Comparison of ENCODE assay signal across 1 cellular context in the genomic region with DNA sequence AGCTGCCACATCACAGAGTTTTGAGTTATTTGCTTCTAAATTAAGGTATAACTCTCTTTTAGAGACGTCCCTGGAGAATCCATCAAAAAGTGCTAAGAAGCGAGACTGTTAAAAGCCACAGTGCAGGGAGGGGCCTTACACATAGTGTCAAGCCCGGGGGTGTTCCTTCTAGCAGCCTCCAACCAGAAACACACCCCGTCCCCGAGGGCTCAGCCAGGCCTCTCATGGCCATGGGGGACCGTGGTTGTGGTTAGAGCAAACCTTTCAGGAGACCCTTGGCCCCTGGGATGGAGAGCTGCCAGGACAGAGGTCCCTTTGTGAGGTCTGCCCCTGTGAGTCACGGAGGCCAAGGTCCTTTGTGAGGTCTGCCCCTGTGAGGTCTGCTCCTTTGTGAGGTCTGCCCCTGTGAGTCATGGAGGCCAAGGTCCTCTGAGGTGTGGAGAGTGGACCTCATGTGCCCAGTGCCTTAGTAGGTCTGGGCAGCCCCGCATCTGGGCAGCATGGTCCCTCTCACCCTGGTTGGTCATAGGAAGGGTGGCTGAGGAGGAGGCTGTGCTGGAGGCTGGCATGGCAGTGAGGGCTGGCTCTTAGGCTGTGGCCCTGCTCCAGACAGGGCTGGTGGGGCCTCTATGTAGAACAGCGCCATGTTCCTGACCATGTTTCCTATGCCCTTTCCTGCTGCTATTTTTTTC.
TF ChIP-seq lines count a peak whose summit lies in the region.

No MANE protein-coding gene starts in this region.

TF ChIP-seq in HepG2, 621 proteins besides CTCF, POLR2A, EP300 and RAD21 (continued from another document and continues in another):
- TF ChIP-seq, protein P1, sequence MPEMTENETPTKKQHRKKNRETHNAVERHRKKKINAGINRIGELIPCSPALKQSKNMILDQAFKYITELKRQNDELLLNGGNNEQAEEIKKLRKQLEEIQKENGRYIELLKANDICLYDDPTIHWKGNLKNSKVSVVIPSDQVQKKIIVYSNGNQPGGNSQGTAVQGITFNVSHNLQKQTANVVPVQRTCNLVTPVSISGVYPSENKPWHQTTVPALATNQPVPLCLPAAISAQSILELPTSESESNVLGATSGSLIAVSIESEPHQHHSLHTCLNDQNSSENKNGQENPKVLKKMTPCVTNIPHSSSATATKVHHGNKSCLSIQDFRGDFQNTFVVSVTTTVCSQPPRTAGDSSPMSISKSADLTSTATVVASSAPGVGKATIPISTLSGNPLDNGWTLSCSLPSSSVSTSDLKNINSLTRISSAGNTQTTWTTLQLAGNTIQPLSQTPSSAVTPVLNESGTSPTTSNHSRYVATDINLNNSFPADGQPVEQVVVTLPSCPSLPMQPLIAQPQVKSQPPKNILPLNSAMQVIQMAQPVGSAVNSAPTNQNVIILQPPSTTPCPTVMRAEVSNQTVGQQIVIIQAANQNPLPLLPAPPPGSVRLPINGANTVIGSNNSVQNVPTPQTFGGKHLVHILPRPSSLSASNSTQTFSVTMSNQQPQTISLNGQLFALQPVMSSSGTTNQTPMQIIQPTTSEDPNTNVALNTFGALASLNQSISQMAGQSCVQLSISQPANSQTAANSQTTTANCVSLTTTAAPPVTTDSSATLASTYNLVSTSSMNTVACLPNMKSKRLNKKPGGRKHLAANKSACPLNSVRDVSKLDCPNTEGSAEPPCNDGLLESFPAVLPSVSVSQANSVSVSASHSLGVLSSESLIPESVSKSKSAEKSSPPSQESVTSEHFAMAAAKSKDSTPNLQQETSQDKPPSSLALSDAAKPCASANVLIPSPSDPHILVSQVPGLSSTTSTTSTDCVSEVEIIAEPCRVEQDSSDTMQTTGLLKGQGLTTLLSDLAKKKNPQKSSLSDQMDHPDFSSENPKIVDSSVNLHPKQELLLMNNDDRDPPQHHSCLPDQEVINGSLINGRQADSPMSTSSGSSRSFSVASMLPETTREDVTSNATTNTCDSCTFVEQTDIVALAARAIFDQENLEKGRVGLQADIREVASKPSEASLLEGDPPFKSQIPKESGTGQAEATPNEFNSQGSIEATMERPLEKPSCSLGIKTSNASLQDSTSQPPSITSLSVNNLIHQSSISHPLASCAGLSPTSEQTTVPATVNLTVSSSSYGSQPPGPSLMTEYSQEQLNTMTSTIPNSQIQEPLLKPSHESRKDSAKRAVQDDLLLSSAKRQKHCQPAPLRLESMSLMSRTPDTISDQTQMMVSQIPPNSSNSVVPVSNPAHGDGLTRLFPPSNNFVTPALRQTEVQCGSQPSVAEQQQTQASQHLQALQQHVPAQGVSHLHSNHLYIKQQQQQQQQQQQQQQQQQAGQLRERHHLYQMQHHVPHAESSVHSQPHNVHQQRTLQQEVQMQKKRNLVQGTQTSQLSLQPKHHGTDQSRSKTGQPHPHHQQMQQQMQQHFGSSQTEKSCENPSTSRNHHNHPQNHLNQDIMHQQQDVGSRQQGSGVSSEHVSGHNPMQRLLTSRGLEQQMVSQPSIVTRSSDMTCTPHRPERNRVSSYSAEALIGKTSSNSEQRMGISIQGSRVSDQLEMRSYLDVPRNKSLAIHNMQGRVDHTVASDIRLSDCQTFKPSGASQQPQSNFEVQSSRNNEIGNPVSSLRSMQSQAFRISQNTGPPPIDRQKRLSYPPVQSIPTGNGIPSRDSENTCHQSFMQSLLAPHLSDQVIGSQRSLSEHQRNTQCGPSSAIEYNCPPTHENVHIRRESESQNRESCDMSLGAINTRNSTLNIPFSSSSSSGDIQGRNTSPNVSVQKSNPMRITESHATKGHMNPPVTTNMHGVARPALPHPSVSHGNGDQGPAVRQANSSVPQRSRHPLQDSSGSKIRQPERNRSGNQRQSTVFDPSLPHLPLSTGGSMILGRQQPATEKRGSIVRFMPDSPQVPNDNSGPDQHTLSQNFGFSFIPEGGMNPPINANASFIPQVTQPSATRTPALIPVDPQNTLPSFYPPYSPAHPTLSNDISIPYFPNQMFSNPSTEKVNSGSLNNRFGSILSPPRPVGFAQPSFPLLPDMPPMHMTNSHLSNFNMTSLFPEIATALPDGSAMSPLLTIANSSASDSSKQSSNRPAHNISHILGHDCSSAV (CRISPR knock-in tag; IDR thresholded peaks at IDR 0.05; ENCODE audit: borderline replicate concordance) = no peak
- TF ChIP-seq ZNF569 (CRISPR knock-in tag; IDR thresholded peaks at IDR 0.05; ENCODE audit: borderline replicate concordance) (no peak), MAZ (IDR thresholded peaks at IDR 0.05; ENCODE audit: borderline replicate concordance, low read depth, low read length) (peak; percentile 80; the same call in 1 of the 2 replicates), MAZ (CRISPR knock-in tag; IDR thresholded peaks at IDR 0.05; ENCODE audit: low read depth) (peak; percentile 91), HOXA3 (CRISPR knock-in tag; IDR thresholded peaks at IDR 0.05) (peak; percentile 92), ZNF563 (CRISPR knock-in tag; IDR thresholded peaks at IDR 0.05) (no peak; the same call in 1 of the 2 replicates), POLR2G (IDR thresholded peaks at IDR 0.05; ENCODE audit: low read depth, low read length) (peak; percentile 68), MBD4 (IDR thresholded peaks at IDR 0.05; ENCODE audit: borderline replicate concordance, low read length) (no peak), ESRRA (CRISPR knock-in tag; IDR thresholded peaks at IDR 0.05; ENCODE audit: low read depth) (peak; percentile 96), ONECUT2 (CRISPR knock-in tag; IDR thresholded peaks at IDR 0.05) (no peak), ZNF776 (CRISPR knock-in tag; IDR thresholded peaks at IDR 0.05) (no peak), RFX5 (IDR thresholded peaks at IDR 0.05; ENCODE audit: low read depth, low read length) (0 out of 2 replicates have a peak, but pooled peaks have one; percentile 48), NR2F6 (IDR thresholded peaks at IDR 0.05) (peak; percentile 98), NR2F6 (CRISPR knock-in tag; IDR thresholded peaks at IDR 0.05) (peak; percentile 99), ZNF839 (CRISPR knock-in tag; IDR thresholded peaks at IDR 0.05; ENCODE audit: borderline replicate concordance) (peak; percentile 55; the same call in 1 of the 2 replicates), ZNF891 (CRISPR knock-in tag; IDR thresholded peaks at IDR 0.05) (peak; percentile 18; the same call in 1 of the 2 replicates)
- TF ChIP-seq, protein P2, sequence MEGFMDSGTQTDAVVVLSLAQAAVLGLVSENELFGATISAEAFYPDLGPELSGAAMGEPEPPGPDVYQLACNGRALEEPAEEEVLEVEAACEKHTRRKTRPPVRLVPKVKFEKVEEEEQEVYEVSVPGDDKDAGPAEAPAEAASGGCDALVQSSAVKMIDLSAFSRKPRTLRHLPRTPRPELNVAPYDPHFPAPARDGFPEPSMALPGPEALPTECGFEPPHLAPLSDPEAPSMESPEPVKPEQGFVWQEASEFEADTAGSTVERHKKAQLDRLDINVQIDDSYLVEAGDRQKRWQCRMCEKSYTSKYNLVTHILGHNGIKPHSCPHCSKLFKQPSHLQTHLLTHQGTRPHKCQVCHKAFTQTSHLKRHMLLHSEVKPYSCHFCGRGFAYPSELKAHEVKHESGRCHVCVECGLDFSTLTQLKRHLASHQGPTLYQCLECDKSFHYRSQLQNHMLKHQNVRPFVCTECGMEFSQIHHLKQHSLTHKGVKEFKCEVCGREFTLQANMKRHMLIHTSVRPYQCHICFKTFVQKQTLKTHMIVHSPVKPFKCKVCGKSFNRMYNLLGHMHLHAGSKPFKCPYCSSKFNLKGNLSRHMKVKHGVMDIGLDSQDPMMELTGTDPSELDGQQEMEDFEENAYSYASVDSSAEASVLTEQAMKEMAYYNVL (CRISPR knock-in tag; IDR thresholded peaks at IDR 0.05; ENCODE audit: borderline replicate concordance) = 0 out of 2 replicates have a peak, but pooled peaks have one; percentile 64
- TF ChIP-seq, protein P3, sequence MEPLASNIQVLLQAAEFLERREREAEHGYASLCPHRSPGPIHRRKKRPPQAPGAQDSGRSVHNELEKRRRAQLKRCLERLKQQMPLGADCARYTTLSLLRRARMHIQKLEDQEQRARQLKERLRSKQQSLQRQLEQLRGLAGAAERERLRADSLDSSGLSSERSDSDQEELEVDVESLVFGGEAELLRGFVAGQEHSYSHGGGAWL (CRISPR knock-in tag; IDR thresholded peaks at IDR 0.05) = no peak
- TF ChIP-seq, protein P4, sequence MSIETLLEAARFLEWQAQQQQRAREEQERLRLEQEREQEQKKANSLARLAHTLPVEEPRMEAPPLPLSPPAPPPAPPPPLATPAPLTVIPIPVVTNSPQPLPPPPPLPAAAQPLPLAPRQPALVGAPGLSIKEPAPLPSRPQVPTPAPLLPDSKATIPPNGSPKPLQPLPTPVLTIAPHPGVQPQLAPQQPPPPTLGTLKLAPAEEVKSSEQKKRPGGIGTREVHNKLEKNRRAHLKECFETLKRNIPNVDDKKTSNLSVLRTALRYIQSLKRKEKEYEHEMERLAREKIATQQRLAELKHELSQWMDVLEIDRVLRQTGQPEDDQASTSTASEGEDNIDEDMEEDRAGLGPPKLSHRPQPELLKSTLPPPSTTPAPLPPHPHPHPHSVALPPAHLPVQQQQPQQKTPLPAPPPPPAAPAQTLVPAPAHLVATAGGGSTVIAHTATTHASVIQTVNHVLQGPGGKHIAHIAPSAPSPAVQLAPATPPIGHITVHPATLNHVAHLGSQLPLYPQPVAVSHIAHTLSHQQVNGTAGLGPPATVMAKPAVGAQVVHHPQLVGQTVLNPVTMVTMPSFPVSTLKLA (IDR thresholded peaks at IDR 0.05) = no peak
- TF ChIP-seq, protein P5, sequence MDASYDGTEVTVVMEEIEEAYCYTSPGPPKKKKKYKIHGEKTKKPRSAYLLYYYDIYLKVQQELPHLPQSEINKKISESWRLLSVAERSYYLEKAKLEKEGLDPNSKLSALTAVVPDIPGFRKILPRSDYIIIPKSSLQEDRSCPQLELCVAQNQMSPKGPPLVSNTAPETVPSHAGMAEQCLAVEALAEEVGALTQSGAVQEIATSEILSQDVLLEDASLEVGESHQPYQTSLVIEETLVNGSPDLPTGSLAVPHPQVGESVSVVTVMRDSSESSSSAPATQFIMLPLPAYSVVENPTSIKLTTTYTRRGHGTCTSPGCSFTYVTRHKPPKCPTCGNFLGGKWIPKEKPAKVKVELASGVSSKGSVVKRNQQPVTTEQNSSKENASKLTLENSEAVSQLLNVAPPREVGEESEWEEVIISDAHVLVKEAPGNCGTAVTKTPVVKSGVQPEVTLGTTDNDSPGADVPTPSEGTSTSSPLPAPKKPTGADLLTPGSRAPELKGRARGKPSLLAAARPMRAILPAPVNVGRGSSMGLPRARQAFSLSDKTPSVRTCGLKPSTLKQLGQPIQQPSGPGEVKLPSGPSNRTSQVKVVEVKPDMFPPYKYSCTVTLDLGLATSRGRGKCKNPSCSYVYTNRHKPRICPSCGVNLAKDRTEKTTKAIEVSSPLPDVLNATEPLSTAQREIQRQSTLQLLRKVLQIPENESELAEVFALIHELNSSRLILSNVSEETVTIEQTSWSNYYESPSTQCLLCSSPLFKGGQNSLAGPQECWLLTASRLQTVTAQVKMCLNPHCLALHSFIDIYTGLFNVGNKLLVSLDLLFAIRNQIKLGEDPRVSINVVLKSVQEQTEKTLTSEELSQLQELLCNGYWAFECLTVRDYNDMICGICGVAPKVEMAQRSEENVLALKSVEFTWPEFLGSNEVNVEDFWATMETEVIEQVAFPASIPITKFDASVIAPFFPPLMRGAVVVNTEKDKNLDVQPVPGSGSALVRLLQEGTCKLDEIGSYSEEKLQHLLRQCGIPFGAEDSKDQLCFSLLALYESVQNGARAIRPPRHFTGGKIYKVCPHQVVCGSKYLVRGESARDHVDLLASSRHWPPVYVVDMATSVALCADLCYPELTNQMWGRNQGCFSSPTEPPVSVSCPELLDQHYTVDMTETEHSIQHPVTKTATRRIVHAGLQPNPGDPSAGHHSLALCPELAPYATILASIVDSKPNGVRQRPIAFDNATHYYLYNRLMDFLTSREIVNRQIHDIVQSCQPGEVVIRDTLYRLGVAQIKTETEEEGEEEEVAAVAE (CRISPR knock-in tag; IDR thresholded peaks at IDR 0.05; ENCODE audit: borderline replicate concordance) = peak; percentile 42; the same call in 1 of the 2 replicates
- TF ChIP-seq, protein P6, sequence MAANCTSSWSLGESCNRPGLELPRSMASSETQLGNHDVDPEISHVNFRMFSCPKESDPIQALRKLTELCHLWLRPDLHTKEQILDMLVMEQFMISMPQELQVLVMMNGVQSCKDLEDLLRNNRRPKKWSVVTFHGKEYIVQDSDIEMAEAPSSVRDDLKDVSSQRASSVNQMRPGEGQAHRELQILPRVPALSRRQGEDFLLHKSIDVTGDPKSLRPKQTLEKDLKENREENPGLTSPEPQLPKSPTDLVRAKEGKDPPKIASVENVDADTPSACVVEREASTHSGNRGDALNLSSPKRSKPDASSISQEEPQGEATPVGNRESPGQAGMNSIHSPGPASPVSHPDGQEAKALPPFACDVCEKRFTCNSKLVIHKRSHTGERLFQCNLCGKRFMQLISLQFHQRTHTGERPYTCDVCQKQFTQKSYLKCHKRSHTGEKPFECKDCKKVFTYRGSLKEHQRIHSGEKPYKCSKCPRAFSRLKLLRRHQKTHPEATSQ (CRISPR knock-in tag; IDR thresholded peaks at IDR 0.05; ENCODE audit: borderline replicate concordance) = peak; percentile 55; the same call in 1 of the 2 replicates
- TF ChIP-seq, protein P7, sequence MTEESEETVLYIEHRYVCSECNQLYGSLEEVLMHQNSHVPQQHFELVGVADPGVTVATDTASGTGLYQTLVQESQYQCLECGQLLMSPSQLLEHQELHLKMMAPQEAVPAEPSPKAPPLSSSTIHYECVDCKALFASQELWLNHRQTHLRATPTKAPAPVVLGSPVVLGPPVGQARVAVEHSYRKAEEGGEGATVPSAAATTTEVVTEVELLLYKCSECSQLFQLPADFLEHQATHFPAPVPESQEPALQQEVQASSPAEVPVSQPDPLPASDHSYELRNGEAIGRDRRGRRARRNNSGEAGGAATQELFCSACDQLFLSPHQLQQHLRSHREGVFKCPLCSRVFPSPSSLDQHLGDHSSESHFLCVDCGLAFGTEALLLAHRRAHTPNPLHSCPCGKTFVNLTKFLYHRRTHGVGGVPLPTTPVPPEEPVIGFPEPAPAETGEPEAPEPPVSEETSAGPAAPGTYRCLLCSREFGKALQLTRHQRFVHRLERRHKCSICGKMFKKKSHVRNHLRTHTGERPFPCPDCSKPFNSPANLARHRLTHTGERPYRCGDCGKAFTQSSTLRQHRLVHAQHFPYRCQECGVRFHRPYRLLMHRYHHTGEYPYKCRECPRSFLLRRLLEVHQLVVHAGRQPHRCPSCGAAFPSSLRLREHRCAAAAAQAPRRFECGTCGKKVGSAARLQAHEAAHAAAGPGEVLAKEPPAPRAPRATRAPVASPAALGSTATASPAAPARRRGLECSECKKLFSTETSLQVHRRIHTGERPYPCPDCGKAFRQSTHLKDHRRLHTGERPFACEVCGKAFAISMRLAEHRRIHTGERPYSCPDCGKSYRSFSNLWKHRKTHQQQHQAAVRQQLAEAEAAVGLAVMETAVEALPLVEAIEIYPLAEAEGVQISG (CRISPR knock-in tag; IDR thresholded peaks at IDR 0.05) = peak; percentile 80
- TF ChIP-seq, protein P8, sequence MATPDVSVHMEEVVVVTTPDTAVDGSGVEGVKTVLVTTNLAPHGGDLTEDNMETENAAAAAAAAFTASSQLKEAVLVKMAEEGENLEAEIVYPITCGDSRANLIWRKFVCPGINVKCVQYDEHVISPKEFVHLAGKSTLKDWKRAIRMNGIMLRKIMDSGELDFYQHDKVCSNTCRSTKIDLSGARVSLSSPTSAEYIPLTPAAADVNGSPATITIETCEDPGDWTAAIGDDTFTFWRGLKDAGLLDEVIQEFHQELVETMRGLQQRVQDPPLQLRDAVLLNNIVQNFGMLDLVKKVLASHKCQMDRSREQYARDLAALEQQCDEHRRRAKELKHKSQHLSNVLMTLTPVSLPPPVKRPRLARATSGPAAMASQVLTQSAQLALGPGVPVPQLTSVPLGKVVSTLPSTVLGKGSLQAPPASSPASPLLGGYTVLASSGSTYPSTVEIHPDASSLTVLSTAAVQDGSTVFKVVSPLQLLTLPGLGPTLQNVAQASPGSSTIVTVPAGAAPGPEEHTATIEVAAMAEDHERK (CRISPR knock-in tag; IDR thresholded peaks at IDR 0.05; ENCODE audit: low read depth) = no peak
- TF ChIP-seq, protein P9, sequence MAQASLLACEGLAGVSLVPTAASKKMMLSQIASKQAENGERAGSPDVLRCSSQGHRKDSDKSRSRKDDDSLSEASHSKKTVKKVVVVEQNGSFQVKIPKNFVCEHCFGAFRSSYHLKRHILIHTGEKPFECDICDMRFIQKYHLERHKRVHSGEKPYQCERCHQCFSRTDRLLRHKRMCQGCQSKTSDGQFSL (CRISPR knock-in tag; IDR thresholded peaks at IDR 0.05) = no peak
